In the genomic region with DNA sequence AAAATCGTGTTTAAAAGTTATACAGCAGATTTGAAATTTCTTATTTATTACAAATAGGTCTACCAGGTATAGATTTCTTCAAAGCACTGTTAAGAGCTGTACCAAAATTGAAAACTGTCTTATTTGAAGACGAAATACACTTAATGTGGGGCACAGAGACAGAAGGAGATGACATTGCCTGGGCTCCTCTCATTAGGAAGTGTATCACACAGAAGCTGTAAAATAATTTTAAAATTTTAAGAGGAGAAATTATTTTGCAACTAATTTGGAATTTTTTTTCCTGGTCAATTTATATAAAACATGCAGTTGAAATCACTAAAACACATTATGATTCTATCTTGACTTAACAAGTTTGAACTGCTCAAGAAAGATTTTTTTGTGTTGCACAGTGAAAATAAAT, we compare ENCODE assay signal across 25 cellular contexts.
"Had no signal": no experiment of that assay in that cellular context is flagged by ENCODE, and none has a peak within 500 bp of the region (broad histone marks: within the 10 kb centered on the region; RNA-seq: fewer than 3 reads in every experiment).

No MANE protein-coding gene starts in this region.

- H3K4me1 Mint-ChIP-seq: activated CD4-positive, alpha-beta memory T cell treated with anti-CD3 and anti-CD28 coated beads, Interleukin-2, amount 10 ng/mL, durations not matched to agents 7 days and 5 days; activated CD4-positive, alpha-beta T cell treated with anti-CD3 and anti-CD28 coated beads, Interleukin-2, amount 10 ng/mL, durations not matched to agents 7 days and 5 days; activated naive CD4-positive, alpha-beta T cell treated with anti-CD3 and anti-CD28 coated beads, Interleukin-2, amount 10 ng/mL, durations not matched to agents 7 days and 5 days; activated naive CD8-positive, alpha-beta T cell treated with anti-CD3 and anti-CD28 coated beads, Interleukin-2, amount 10 ng/mL, durations not matched to agents 7 days and 5 days; central memory CD8-positive, alpha-beta T cell had no signal

- H3K4me3 Mint-ChIP-seq: activated CD4-positive, alpha-beta memory T cell treated with anti-CD3 and anti-CD28 coated beads, Interleukin-2, amount 10 ng/mL, durations not matched to agents 7 days and 5 days; activated CD4-positive, alpha-beta T cell treated with anti-CD3 and anti-CD28 coated beads, Interleukin-2, amount 10 ng/mL, durations not matched to agents 7 days and 5 days; activated naive CD4-positive, alpha-beta T cell treated with anti-CD3 and anti-CD28 coated beads, Interleukin-2, amount 10 ng/mL, durations not matched to agents 7 days and 5 days; activated naive CD8-positive, alpha-beta T cell treated with anti-CD3 and anti-CD28 coated beads, Interleukin-2, amount 10 ng/mL, durations not matched to agents 7 days and 5 days; activated T-cell treated with anti-CD3 and anti-CD28 coated beads, Interleukin-2, amount 50 U/mL, for 24 hours; activated T-cell treated with anti-CD3 and anti-CD28 coated beads, Interleukin-2, amount 50 U/mL, for 72 hours; central memory CD8-positive, alpha-beta T cell; effector memory CD8-positive, alpha-beta T cell had no signal

- H3K27ac Mint-ChIP-seq: activated CD4-positive, alpha-beta memory T cell treated with anti-CD3 and anti-CD28 coated beads, Interleukin-2, amount 10 ng/mL, durations not matched to agents 7 days and 5 days; activated CD4-positive, alpha-beta T cell treated with anti-CD3 and anti-CD28 coated beads, Interleukin-2, amount 10 ng/mL, durations not matched to agents 7 days and 5 days; activated naive CD4-positive, alpha-beta T cell treated with anti-CD3 and anti-CD28 coated beads, Interleukin-2, amount 10 ng/mL, durations not matched to agents 7 days and 5 days; activated naive CD4-positive, alpha-beta T cell treated with anti-CD3 and anti-CD28 coated beads, Interleukin-2, amount 50 U/mL, for 72 hours; activated naive CD8-positive, alpha-beta T cell treated with anti-CD3 and anti-CD28 coated beads, Interleukin-2, amount 10 ng/mL, durations not matched to agents 7 days and 5 days; activated T-cell treated with anti-CD3 and anti-CD28 coated beads, Interleukin-2, amount 50 U/mL, for 24 hours; activated T-cell treated with anti-CD3 and anti-CD28 coated beads, Interleukin-2, amount 50 U/mL, for 72 hours; effector memory CD8-positive, alpha-beta T cell had no signal

- H3K36me3 Mint-ChIP-seq: activated naive CD4-positive, alpha-beta T cell treated with anti-CD3 and anti-CD28 coated beads, Interleukin-2, amount 10 ng/mL, durations not matched to agents 7 days and 5 days; activated naive CD4-positive, alpha-beta T cell treated with anti-CD3 and anti-CD28 coated beads, Interleukin-2, amount 50 U/mL, for 72 hours; activated naive CD8-positive, alpha-beta T cell treated with anti-CD3 and anti-CD28 coated beads, Interleukin-2, amount 10 ng/mL, durations not matched to agents 7 days and 5 days had no signal

- H3K27me3 Mint-ChIP-seq: activated CD4-positive, alpha-beta memory T cell treated with anti-CD3 and anti-CD28 coated beads, Interleukin-2, amount 10 ng/mL, durations not matched to agents 7 days and 5 days; activated CD4-positive, alpha-beta T cell treated with anti-CD3 and anti-CD28 coated beads, Interleukin-2, amount 10 ng/mL, durations not matched to agents 7 days and 5 days; activated naive CD4-positive, alpha-beta T cell treated with anti-CD3 and anti-CD28 coated beads, Interleukin-2, amount 10 ng/mL, durations not matched to agents 7 days and 5 days; activated naive CD8-positive, alpha-beta T cell treated with anti-CD3 and anti-CD28 coated beads, Interleukin-2, amount 10 ng/mL, durations not matched to agents 7 days and 5 days; activated T-cell treated with anti-CD3 and anti-CD28 coated beads, Interleukin-2, amount 50 U/mL, for 24 hours; central memory CD8-positive, alpha-beta T cell; effector memory CD8-positive, alpha-beta T cell had no signal

- H3K9me3 ChIP-seq: ascending aorta, colonic mucosa, esophagus squamous epithelium, gastroesophageal sphincter, heart right ventricle had no signal

- H3K36me3 ChIP-seq: ascending aorta, brain microvascular endothelial cell, colonic mucosa, esophagus squamous epithelium, gastroesophageal sphincter, heart right ventricle had no signal

- H3K4me3 ChIP-seq: ascending aorta, colonic mucosa, esophagus squamous epithelium, gastroesophageal sphincter, heart right ventricle had no signal

- ATAC-seq: activated naive CD4-positive, alpha-beta T cell treated with anti-CD3 and anti-CD28 coated beads, Interleukin-2, amount 50 U/mL, for 72 hours; activated T-cell treated with anti-CD3 and anti-CD28 coated beads, Interleukin-2, amount 50 U/mL, for 72 hours; effector memory CD8-positive, alpha-beta T cell; gastroesophageal sphincter; heart right ventricle had no signal

- DNase-seq: activated CD4-positive, alpha-beta memory T cell treated with anti-CD3 and anti-CD28 coated beads, Interleukin-2, amount 10 ng/mL, durations not matched to agents 7 days and 5 days; activated CD4-positive, alpha-beta T cell treated with anti-CD3 and anti-CD28 coated beads for 1 hour; activated CD4-positive, alpha-beta T cell treated with anti-CD3 and anti-CD28 coated beads for 4 hours; activated CD4-positive, alpha-beta T cell treated with anti-CD3 and anti-CD28 coated beads, Interleukin-2, amount 10 ng/mL, durations not matched to agents 7 days and 5 days; activated CD4-positive, alpha-beta T cell treated with anti-CD3 and anti-CD28 coated beads, Interleukin-2, amount 50 U/mL, for 4 hours; activated CD8-positive, alpha-beta memory T cell treated with anti-CD3 and anti-CD28 coated beads, Interleukin-2, amount 50 U/mL, for 48 hours; activated gamma-delta T cell; activated naive CD4-positive, alpha-beta T cell; activated naive CD4-positive, alpha-beta T cell treated with anti-CD3 and anti-CD28 coated beads, Interleukin-2, amount 10 ng/mL, durations not matched to agents 7 days and 5 days; activated naive CD8-positive, alpha-beta T cell treated with anti-CD3 and anti-CD28 coated beads, Interleukin-2, amount 10 ng/mL, durations not matched to agents 7 days and 5 days; activated T-cell treated with anti-CD3 and anti-CD28 coated beads for 4 hours; activated T-cell treated with anti-CD3 and anti-CD28 coated beads, Interleukin-2, amount 50 U/mL, for 24 hours; activated T-cell treated with anti-CD3 and anti-CD28 coated beads, Interleukin-2, amount 50 U/mL, for 72 hours; brain microvascular endothelial cell; colonic mucosa; effector memory CD8-positive, alpha-beta T cell; esophagus squamous epithelium; foreskin melanocyte; heart right ventricle; T-helper 2 cell had no signal

- H3K27me3 ChIP-seq: ascending aorta, brain microvascular endothelial cell, colonic mucosa, esophagus squamous epithelium, gastroesophageal sphincter had no signal

- H3K27ac ChIP-seq: ascending aorta, brain microvascular endothelial cell, colonic mucosa, epithelial cell of prostate, esophagus squamous epithelium, gastroesophageal sphincter, heart right ventricle had no signal

- H3K9me3 Mint-ChIP-seq: activated CD4-positive, alpha-beta memory T cell treated with anti-CD3 and anti-CD28 coated beads, Interleukin-2, amount 10 ng/mL, durations not matched to agents 7 days and 5 days; activated CD4-positive, alpha-beta T cell treated with anti-CD3 and anti-CD28 coated beads, Interleukin-2, amount 10 ng/mL, durations not matched to agents 7 days and 5 days; activated naive CD4-positive, alpha-beta T cell treated with anti-CD3 and anti-CD28 coated beads, Interleukin-2, amount 10 ng/mL, durations not matched to agents 7 days and 5 days; activated naive CD4-positive, alpha-beta T cell treated with anti-CD3 and anti-CD28 coated beads, Interleukin-2, amount 50 U/mL, for 72 hours; activated naive CD8-positive, alpha-beta T cell treated with anti-CD3 and anti-CD28 coated beads, Interleukin-2, amount 10 ng/mL, durations not matched to agents 7 days and 5 days; activated T-cell treated with anti-CD3 and anti-CD28 coated beads, Interleukin-2, amount 50 U/mL, for 24 hours; effector memory CD8-positive, alpha-beta T cell had no signal

- H3K4me1 ChIP-seq: ascending aorta, colonic mucosa, esophagus squamous epithelium, gastroesophageal sphincter had no signal
